ENCODE assay signal across 30 cellular contexts in the genomic region with DNA sequence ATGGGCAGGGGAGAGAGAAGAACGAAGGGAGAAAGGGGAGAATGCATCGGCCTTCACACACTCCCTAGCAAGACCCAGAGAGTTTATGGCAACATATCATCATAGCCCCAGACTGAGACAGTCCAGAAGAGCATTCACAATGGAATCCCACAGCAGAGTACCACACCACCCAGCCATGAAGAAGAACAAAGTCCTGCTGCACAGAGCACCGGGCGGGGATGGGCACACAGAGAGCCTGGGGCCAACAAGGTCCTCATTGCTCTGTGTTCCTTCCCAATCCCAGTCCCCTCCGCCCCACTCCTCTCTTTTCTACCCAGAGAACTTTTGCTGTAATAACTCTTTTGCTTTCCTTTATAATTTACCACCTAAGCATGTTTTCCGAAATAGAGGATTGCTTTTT.
"Had no signal": no experiment of that assay in that cellular context is flagged by ENCODE, and none has a peak within 500 bp of the region (broad histone marks: within the 10 kb centered on the region; RNA-seq: fewer than 3 reads in every experiment).

No MANE protein-coding gene starts in this region.

- FAIRE-seq: frontal cortex had no signal

- DNase-seq: activated CD4-positive, alpha-beta memory T cell treated with anti-CD3 and anti-CD28 coated beads, Interleukin-2, amount 10 ng/mL, durations not matched to agents 7 days and 5 days; activated CD4-positive, alpha-beta T cell treated with anti-CD3 and anti-CD28 coated beads for 1 hour; activated CD4-positive, alpha-beta T cell treated with anti-CD3 and anti-CD28 coated beads for 4 hours; activated CD4-positive, alpha-beta T cell treated with anti-CD3 and anti-CD28 coated beads, Interleukin-2, amount 10 ng/mL, durations not matched to agents 7 days and 5 days; activated CD4-positive, alpha-beta T cell treated with anti-CD3 and anti-CD28 coated beads, Interleukin-2, amount 50 U/mL, for 4 hours; activated CD8-positive, alpha-beta memory T cell treated with anti-CD3 and anti-CD28 coated beads, Interleukin-2, amount 50 U/mL, for 48 hours; activated gamma-delta T cell; activated naive CD4-positive, alpha-beta T cell; activated naive CD4-positive, alpha-beta T cell treated with anti-CD3 and anti-CD28 coated beads, Interleukin-2, amount 10 ng/mL, durations not matched to agents 7 days and 5 days; activated naive CD8-positive, alpha-beta T cell treated with anti-CD3 and anti-CD28 coated beads, Interleukin-2, amount 10 ng/mL, durations not matched to agents 7 days and 5 days; activated T-cell treated with anti-CD3 and anti-CD28 coated beads for 4 hours; activated T-cell treated with anti-CD3 and anti-CD28 coated beads, Interleukin-2, amount 50 U/mL, for 24 hours; activated T-cell treated with anti-CD3 and anti-CD28 coated beads, Interleukin-2, amount 50 U/mL, for 72 hours; dorsolateral prefrontal cortex; effector memory CD4-positive, alpha-beta T cell; endodermal cell; foreskin fibroblast; head of caudate nucleus; T-helper 1 cell; T-helper 17 cell had no signal

- H3K4me3 Mint-ChIP-seq: activated CD4-positive, alpha-beta memory T cell treated with anti-CD3 and anti-CD28 coated beads, Interleukin-2, amount 10 ng/mL, durations not matched to agents 7 days and 5 days; activated CD4-positive, alpha-beta T cell treated with anti-CD3 and anti-CD28 coated beads, Interleukin-2, amount 10 ng/mL, durations not matched to agents 7 days and 5 days; activated naive CD4-positive, alpha-beta T cell treated with anti-CD3 and anti-CD28 coated beads, Interleukin-2, amount 10 ng/mL, durations not matched to agents 7 days and 5 days; activated naive CD8-positive, alpha-beta T cell treated with anti-CD3 and anti-CD28 coated beads, Interleukin-2, amount 10 ng/mL, durations not matched to agents 7 days and 5 days; activated T-cell treated with anti-CD3 and anti-CD28 coated beads, Interleukin-2, amount 50 U/mL, for 24 hours; activated T-cell treated with anti-CD3 and anti-CD28 coated beads, Interleukin-2, amount 50 U/mL, for 72 hours; brain; central memory CD8-positive, alpha-beta T cell; dendritic cell treated with granulocyte-macrophage colony-stimulating factor and Interleukin-4, amounts not matched to agents 40 ng/mL and 50 ng/mL, for 4 days; endodermal cell; T-helper 17 cell; WTC11 had no signal

- H3K27ac Mint-ChIP-seq: activated CD4-positive, alpha-beta memory T cell treated with anti-CD3 and anti-CD28 coated beads, Interleukin-2, amount 10 ng/mL, durations not matched to agents 7 days and 5 days; activated CD4-positive, alpha-beta T cell treated with anti-CD3 and anti-CD28 coated beads, Interleukin-2, amount 10 ng/mL, durations not matched to agents 7 days and 5 days; activated naive CD4-positive, alpha-beta T cell treated with anti-CD3 and anti-CD28 coated beads, Interleukin-2, amount 10 ng/mL, durations not matched to agents 7 days and 5 days; activated naive CD4-positive, alpha-beta T cell treated with anti-CD3 and anti-CD28 coated beads, Interleukin-2, amount 50 U/mL, for 72 hours; activated naive CD8-positive, alpha-beta T cell treated with anti-CD3 and anti-CD28 coated beads, Interleukin-2, amount 10 ng/mL, durations not matched to agents 7 days and 5 days; activated T-cell treated with anti-CD3 and anti-CD28 coated beads, Interleukin-2, amount 50 U/mL, for 24 hours; activated T-cell treated with anti-CD3 and anti-CD28 coated beads, Interleukin-2, amount 50 U/mL, for 72 hours; brain; dendritic cell treated with granulocyte-macrophage colony-stimulating factor and Interleukin-4, amounts not matched to agents 40 ng/mL and 50 ng/mL, for 4 days; endodermal cell; T-helper 17 cell; WTC11 had no signal

- H3K4me3 ChIP-seq: ascending aorta, breast epithelium, coronary artery, dorsolateral prefrontal cortex had no signal

- ATAC-seq: activated naive CD4-positive, alpha-beta T cell treated with anti-CD3 and anti-CD28 coated beads, Interleukin-2, amount 50 U/mL, for 72 hours; activated T-cell treated with anti-CD3 and anti-CD28 coated beads, Interleukin-2, amount 50 U/mL, for 72 hours; esophagus mucosa; T-helper 17 cell; WTC11 had no signal

- H3K27me3 ChIP-seq: ascending aorta, breast epithelium had no signal

- H3K9me3 Mint-ChIP-seq: activated CD4-positive, alpha-beta memory T cell treated with anti-CD3 and anti-CD28 coated beads, Interleukin-2, amount 10 ng/mL, durations not matched to agents 7 days and 5 days; activated CD4-positive, alpha-beta T cell treated with anti-CD3 and anti-CD28 coated beads, Interleukin-2, amount 10 ng/mL, durations not matched to agents 7 days and 5 days; activated naive CD4-positive, alpha-beta T cell treated with anti-CD3 and anti-CD28 coated beads, Interleukin-2, amount 10 ng/mL, durations not matched to agents 7 days and 5 days; activated naive CD4-positive, alpha-beta T cell treated with anti-CD3 and anti-CD28 coated beads, Interleukin-2, amount 50 U/mL, for 72 hours; activated naive CD8-positive, alpha-beta T cell treated with anti-CD3 and anti-CD28 coated beads, Interleukin-2, amount 10 ng/mL, durations not matched to agents 7 days and 5 days; activated T-cell treated with anti-CD3 and anti-CD28 coated beads, Interleukin-2, amount 50 U/mL, for 24 hours; activated T-cell treated with anti-CD3 and anti-CD28 coated beads, Interleukin-2, amount 50 U/mL, for 72 hours; central memory CD8-positive, alpha-beta T cell had no signal

- H3K36me3 Mint-ChIP-seq: activated naive CD4-positive, alpha-beta T cell treated with anti-CD3 and anti-CD28 coated beads, Interleukin-2, amount 10 ng/mL, durations not matched to agents 7 days and 5 days; activated naive CD4-positive, alpha-beta T cell treated with anti-CD3 and anti-CD28 coated beads, Interleukin-2, amount 50 U/mL, for 72 hours; activated naive CD8-positive, alpha-beta T cell treated with anti-CD3 and anti-CD28 coated beads, Interleukin-2, amount 10 ng/mL, durations not matched to agents 7 days and 5 days; brain; WTC11 had no signal

- H3K36me3 ChIP-seq: ascending aorta, breast epithelium had no signal

- H3K4me1 Mint-ChIP-seq: activated CD4-positive, alpha-beta memory T cell treated with anti-CD3 and anti-CD28 coated beads, Interleukin-2, amount 10 ng/mL, durations not matched to agents 7 days and 5 days; activated CD4-positive, alpha-beta T cell treated with anti-CD3 and anti-CD28 coated beads, Interleukin-2, amount 10 ng/mL, durations not matched to agents 7 days and 5 days; activated naive CD4-positive, alpha-beta T cell treated with anti-CD3 and anti-CD28 coated beads, Interleukin-2, amount 10 ng/mL, durations not matched to agents 7 days and 5 days; activated naive CD8-positive, alpha-beta T cell treated with anti-CD3 and anti-CD28 coated beads, Interleukin-2, amount 10 ng/mL, durations not matched to agents 7 days and 5 days; brain; central memory CD8-positive, alpha-beta T cell; endodermal cell; WTC11 had no signal
